Comparison of ENCODE assay signal across 8 cellular contexts in the genomic region with DNA sequence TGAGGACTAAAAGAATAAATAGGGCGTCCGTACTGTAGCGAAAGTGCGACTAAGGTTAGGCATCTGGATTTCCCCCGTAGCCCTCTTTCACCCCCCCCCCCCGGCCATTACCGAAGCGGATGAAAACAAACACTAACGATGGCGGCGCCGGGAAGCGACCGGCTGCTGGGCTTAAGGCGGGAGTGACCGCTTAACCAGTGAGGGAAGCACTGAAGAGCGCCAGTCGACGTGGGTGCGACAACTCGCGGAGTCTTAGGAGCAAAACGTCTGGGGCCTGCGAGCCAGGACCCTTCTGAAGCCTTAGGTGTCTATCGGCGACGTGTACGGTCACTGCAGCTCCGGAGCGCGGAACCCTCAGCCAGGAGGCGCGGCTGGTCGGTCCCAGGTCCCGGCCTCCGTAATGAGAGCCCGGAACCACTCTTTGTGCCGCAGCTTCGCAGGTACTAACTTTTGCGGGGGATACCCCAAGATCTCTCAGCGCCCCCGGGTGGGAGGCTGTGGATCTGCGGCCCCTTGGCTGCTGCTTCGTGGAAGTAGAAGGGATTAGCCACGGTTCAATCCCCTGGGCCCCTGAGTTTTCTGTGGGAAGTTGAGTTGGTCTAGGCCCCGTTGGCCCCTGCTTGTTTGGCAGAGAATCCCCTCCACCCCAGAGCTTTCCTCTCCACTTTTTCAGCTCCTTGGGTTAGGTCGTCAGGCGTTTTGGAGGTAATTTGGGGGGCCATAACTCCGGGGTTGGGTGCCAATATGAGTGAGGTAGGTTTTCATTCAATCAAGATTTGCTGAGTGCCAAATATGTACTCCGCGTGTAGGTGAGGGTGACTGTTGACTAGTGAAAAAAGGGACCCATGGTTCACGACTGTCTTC. TPM values are rescaled to one million over a fixed set of nuclear protein-coding genes. Genes with fewer than 3 reads are reported as not detected.
A peak's percentile ranks its signal among the peaks of the same experiment; 100 is the strongest.
DNase-seq lines count a peak whose midpoint lies in the region; ATAC-seq and TF ChIP-seq lines count a peak whose summit lies in the region.

A gene (plus strand): TSS at position 103 of the 864 bp plus-strand sequence. CDS start 26,739 bp downstream, outside the sequence.

- POLR2A ChIA-PET in activated CD8-positive, alpha-beta T cell treated with anti-CD3 and anti-CD28 coated beads, Interleukin-2, amount 10 ng/mL, durations not matched to agents 7 days and 5 days (lab: Charles Lee), result interaction anchor here (0.6 to 3.9 kb wide), 11 partner anchors 10 to 299 kb away, joined by 3 to 27 read pairs (median 4); a partner anchor contains a TSS

- H4K20me1 ChIP-seq in BLaER1 treated with 17β-estradiol and CSF1 and Interleukin-3, amounts not matched to agents 10 nM and 100 nM, result peaks cover 0 to 10% (median 5%) of the 10 kb centered on the region in 11 experiments; a peak in 6 of 22 replicates

- H3K4me3 Mint-ChIP-seq in activated CD8-positive, alpha-beta T cell treated with anti-CD3 and anti-CD28 coated beads, Interleukin-2, amount 10 ng/mL, durations not matched to agents 7 days and 5 days, result peak within 1 kb of the TSS; percentile 90

- H3K4me1 Mint-ChIP-seq in activated CD8-positive, alpha-beta T cell treated with anti-CD3 and anti-CD28 coated beads, Interleukin-2, amount 10 ng/mL, durations not matched to agents 7 days and 5 days (ENCODE audit: low read depth), result peaks cover 34% of the 10 kb centered on the region

- ATAC-seq in HG03432 (IDR thresholded peaks at IDR 0.05; ENCODE audit: unreplicated experiment), result peak; percentile 59
- ATAC-seq in activated CD8-positive, alpha-beta T cell treated with anti-CD3 and anti-CD28 coated beads, Interleukin-2, amount 10 ng/mL, durations not matched to agents 7 days and 5 days, result peak; percentile 70

- peak within 1 kb of the TSS; percentile 94 to 99 (median 99) for H3K27ac ChIP-seq in BLaER1 treated with 17β-estradiol and CSF1 and Interleukin-3, amounts not matched to agents 10 nM and 100 nM

- peaks cover 21 to 44% (median 33%) of the 10 kb centered on the region in 10 experiments for H3K4me1 ChIP-seq in BLaER1 treated with 17β-estradiol and CSF1 and Interleukin-3, amounts not matched to agents 10 nM and 100 nM

- H3K36me3 Mint-ChIP-seq in activated CD8-positive, alpha-beta T cell treated with anti-CD3 and anti-CD28 coated beads, Interleukin-2, amount 10 ng/mL, durations not matched to agents 7 days and 5 days (ENCODE audit: low read depth), result peaks cover 20% of the 10 kb centered on the region

- H3K27me3 Mint-ChIP-seq in activated CD8-positive, alpha-beta T cell treated with anti-CD3 and anti-CD28 coated beads, Interleukin-2, amount 10 ng/mL, durations not matched to agents 7 days and 5 days (ENCODE audit: low read depth), result no peaks in the 10 kb centered on the region

- H3K4me3 ChIP-seq in BLaER1 treated with 17β-estradiol and CSF1 and Interleukin-3, amounts not matched to agents 10 nM and 100 nM, result peak within 1 kb of the TSS; percentile 80 to 100 (median 94)

- no peaks in the 10 kb centered on the region for H3K9me3 ChIP-seq in BLaER1 treated with 17β-estradiol and CSF1 and Interleukin-3, amounts not matched to agents 10 nM and 100 nM (replicated peaks in 1 of 11)

- peak within 1 kb of the TSS; percentile 81 to 96 (median 90) for H3K4me2 ChIP-seq in BLaER1 treated with 17β-estradiol and CSF1 and Interleukin-3, amounts not matched to agents 10 nM and 100 nM

- CTCF ChIA-PET in activated CD8-positive, alpha-beta T cell treated with anti-CD3 and anti-CD28 coated beads, Interleukin-2, amount 10 ng/mL, durations not matched to agents 7 days and 5 days (lab: Charles Lee), result interaction anchor here (0.6 to 3.2 kb wide), 29 partner anchors 10 to 265 kb away, joined by 3 to 27 read pairs (median 5); a partner anchor contains a TSS

- peak within 1 kb of the TSS; percentile 92 to 99 (median 98) for H3K9ac ChIP-seq in BLaER1 treated with 17β-estradiol and CSF1 and Interleukin-3, amounts not matched to agents 10 nM and 100 nM

- DNase-seq in NCI-H748 treated with DMSO at 0.1 percent for 48 hours (lab: John Stamatoyannopoulos, UW) (peak; percentile 81), medulla oblongata (ENCODE audit: extremely low spot score) (peak; percentile 82)
- peak; percentile 89 for DNase-seq in activated CD8-positive, alpha-beta T cell treated with anti-CD3 and anti-CD28 coated beads, Interleukin-2, amount 10 ng/mL, durations not matched to agents 7 days and 5 days
- peak; percentile 80 for DNase-seq in effector CD4-positive, alpha-beta T cell
- peak; percentile 57 to 74 (median 65) for DNase-seq in stimulated activated CD4-positive, alpha-beta T cell treated with anti-CD3 and anti-CD28 coated beads, TNF-alpha, amount 100 ng/mL, for 48 hours (ENCODE audit: low read depth in 3 of 3)

- TF ChIP-seq POLR2A in GM19193 (IDR thresholded peaks at IDR 0.05; ENCODE audit: extremely low read depth, insufficient read depth, insufficient read length), result peak; percentile 34

- peaks cover 14 to 35% (median 25%) of the 10 kb centered on the region in 11 experiments for H3K36me3 ChIP-seq in BLaER1 treated with 17β-estradiol and CSF1 and Interleukin-3, amounts not matched to agents 10 nM and 100 nM

- no peaks in the 10 kb centered on the region for H3K9me3 Mint-ChIP-seq in activated CD8-positive, alpha-beta T cell treated with anti-CD3 and anti-CD28 coated beads, Interleukin-2, amount 10 ng/mL, durations not matched to agents 7 days and 5 days (ENCODE audit: insufficient read depth)

- H3K27me3 ChIP-seq in BLaER1 treated with 17β-estradiol and CSF1 and Interleukin-3, amounts not matched to agents 10 nM and 100 nM, result no peaks in the 10 kb centered on the region

- H3K27ac Mint-ChIP-seq in activated CD8-positive, alpha-beta T cell treated with anti-CD3 and anti-CD28 coated beads, Interleukin-2, amount 10 ng/mL, durations not matched to agents 7 days and 5 days, result peak within 1 kb of the TSS; percentile 99

RNA-seq across cellular contexts. Expression of the gene that starts here (rescaled TPM):
- total RNA-seq in activated CD8-positive, alpha-beta T cell treated with anti-CD3 and anti-CD28 coated beads, Interleukin-2, amount 10 ng/mL, durations not matched to agents 7 days and 5 days, result 10 to 100 TPM; 57.8 to 58.4 TPM

Comparison
In these comparisons a context has a peak if more than half of its experiments do, and no peak if none do; other contexts are left out.
1. Peak in every context shown above with its lines: DNase-seq, ATAC-seq, H3K4me3 ChIP-seq and H3K27ac ChIP-seq.